In the genomic region with DNA sequence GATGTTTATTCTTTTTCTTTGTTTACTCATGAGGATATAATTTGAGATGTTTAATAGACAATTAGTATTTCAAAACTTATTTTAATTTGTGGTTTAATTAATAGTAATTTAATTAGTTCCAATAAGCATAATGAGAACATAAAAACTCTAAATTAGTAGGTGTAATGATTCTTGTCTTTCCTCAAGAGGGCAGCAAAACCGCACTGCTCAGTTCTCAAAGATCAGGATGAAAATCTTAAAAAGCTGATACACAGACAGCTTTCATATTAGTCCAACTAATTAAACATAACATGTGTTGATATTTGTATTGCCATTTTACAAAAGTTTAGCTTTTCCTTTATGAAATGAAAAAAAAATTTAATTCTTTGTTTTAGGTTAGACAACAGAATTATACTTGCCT, we compare ENCODE assay signal across 7 cellular contexts.
A peak's percentile ranks its signal among the peaks of the same experiment; 100 is the strongest.
DNase-seq lines count a peak whose midpoint lies in the region; ATAC-seq and TF ChIP-seq lines count a peak whose summit lies in the region.

No MANE protein-coding gene starts in this region.

- intact Hi-C loops in dorsolateral prefrontal cortex (cut with DNase I) = no loop called here

- H3K23me2 ChIP-seq in H9 (ENCODE audit: insufficient read length, low read depth, low read length, poor library complexity, severe bottlenecking) = no peaks in the 10 kb centered on the region

- H3K9me3 ChIP-seq in H9 (ENCODE audit: control insufficient read depth, low read depth, low read length) = no peaks in the 10 kb centered on the region

- H3K79me2 ChIP-seq in H9 (ENCODE audit: insufficient read depth, low read length) = no peaks in the 10 kb centered on the region

- H2BK12ac ChIP-seq in H9 (ENCODE audit: insufficient read length, low read depth, low read length) = no peak overlapping the region

- H4K20me1 ChIP-seq in H9 (ENCODE audit: control insufficient read depth, insufficient read depth, insufficient read length) = no peaks in the 10 kb centered on the region

- H3K23ac ChIP-seq in H9 (ENCODE audit: insufficient read length, low read depth, low read length) = no peak overlapping the region

- H3T11ph ChIP-seq in H9 (ENCODE audit: low read length) = no peak overlapping the region

- no peak overlapping the region for H2BK120ac ChIP-seq in H9 (ENCODE audit: low read depth, low read length, poor library complexity, severe bottlenecking)

- no peak overlapping the region for H4K5ac ChIP-seq in H9 (ENCODE audit: insufficient read length, low read depth, low read length)

- H3K79me1 ChIP-seq in H9 (ENCODE audit: insufficient read depth, low read depth, low read length, poor library complexity, severe bottlenecking) = no peaks in the 10 kb centered on the region

- no peak overlapping the region for H3K27ac Mint-ChIP-seq in H9

- H3K27me3 ChIP-seq in H9 (ENCODE audit: insufficient read depth, low read length) (no peaks in the 10 kb centered on the region), dorsolateral prefrontal cortex (no peaks in the 10 kb centered on the region)

- H2BK15ac ChIP-seq in H9 (ENCODE audit: low read depth, low read length) = no peak overlapping the region

- H3K4me3 Mint-ChIP-seq in H9 = no peak overlapping the region

- no peak overlapping the region for H2BK5ac ChIP-seq in H9 (ENCODE audit: insufficient read length, low read length)

- H3K9me3 Mint-ChIP-seq in H9 = peaks cover 7 to 8% of the 10 kb centered on the region in 2 experiments

- no peak overlapping the region for H2BK20ac ChIP-seq in H9 (ENCODE audit: low read depth, low read length, poor library complexity, severe bottlenecking)

- H3K4me2 ChIP-seq in H9 (ENCODE audit: insufficient read depth, insufficient read length, low read length) = no peak overlapping the region

- H4K91ac ChIP-seq in H9 (ENCODE audit: insufficient read length, low read depth, low read length) = no peak overlapping the region

- ATAC-seq in HG03571 (IDR thresholded peaks at IDR 0.05; ENCODE audit: unreplicated experiment) = no peak

- no peak overlapping the region for H3K18ac ChIP-seq in H9 (ENCODE audit: insufficient read length, low read depth, low read length)

- no peak overlapping the region for H3K4me3 ChIP-seq in dorsolateral prefrontal cortex

- no peak overlapping the region for H3K4ac ChIP-seq in H9 (ENCODE audit: low read depth, low read length)

- no peak overlapping the region for H2AFZ ChIP-seq in H9 (ENCODE audit: low read length)

- peaks cover 7 to 17% (median 11%) of the 10 kb centered on the region in 3 experiments for H3K36me3 Mint-ChIP-seq in H9 (ENCODE audit: insufficient read depth in 1 of 3, low read depth in 3 of 3)

- TF ChIP-seq CTCF in H9 (conservative IDR thresholded peaks at IDR 0.05) (peak; percentile 77), dorsolateral prefrontal cortex (IDR thresholded peaks at IDR 0.05 in 54 of 56, conservative IDR thresholded peaks at IDR 0.05 in 2 of 56; ENCODE audit: low read depth in 1 of 56, partially characterized antibody in 56 of 56) (peak in 54 of 56 donors; percentile 27 to 73 (median 56))

- no peaks in the 10 kb centered on the region for H3K4me1 ChIP-seq in H9 (ENCODE audit: insufficient read depth, low read length)

- no peak overlapping the region for H4K8ac ChIP-seq in H9 (replicated peaks; ENCODE audit: insufficient read length, low read depth, low read length)

- H3K9ac ChIP-seq in H9 (ENCODE audit: extremely low read depth, insufficient read length, low read length) = no peak overlapping the region

- no peak overlapping the region for H2AK5ac ChIP-seq in H9 (ENCODE audit: insufficient read length, low read length)

- no peak overlapping the region for H3K14ac ChIP-seq in H9 (ENCODE audit: insufficient read depth, low read length)

- no peak overlapping the region for H3K56ac ChIP-seq in H9 (ENCODE audit: insufficient read length, low read depth, low read length)

- DNase-seq in H9 (no peak), NCI-H524 treated with DMSO at 0.1 percent for 48 hours (lab: John Stamatoyannopoulos, UW) (peak; percentile 37), dorsolateral prefrontal cortex (no peak), renal cortical epithelial cell (ENCODE audit: low read depth) (peak; percentile 26)
- no peak for DNase-seq in activated naive CD4-positive, alpha-beta T cell treated with Interleukin-2 at 50 U/mL for 16 hours
- no peak for DNase-seq in activated CD4-positive, alpha-beta T cell treated with anti-CD3 and anti-CD28 coated beads, Interleukin-2, amount 50 U/mL, for 48 hours

- no CpG with 5 or more reads among the region's 1 CpG for WGBS in H9 (ENCODE audit: extremely low coverage, insufficient read length, low lambda C conversion rate)

- peaks cover 25 to 27% of the 10 kb centered on the region in 2 experiments for H3K4me1 Mint-ChIP-seq in H9

- no peaks in the 10 kb centered on the region for H3K27me3 Mint-ChIP-seq in H9 (ENCODE audit: low read depth)

- no peak overlapping the region for H3K27ac ChIP-seq in H9 (ENCODE audit: insufficient read length, low read depth, low read length)
- no peak overlapping the region for H3K27ac ChIP-seq in dorsolateral prefrontal cortex

Comparison
In these comparisons a context has a peak if more than half of its experiments do, and no peak if none do; other contexts are left out.
1. DNase-seq: peak in NCI-H524 treated with DMSO at 0.1 percent for 48 hours (single experiment) and renal cortical epithelial cell (single experiment); none in H9 (single experiment), dorsolateral prefrontal cortex (0 of 10), activated naive CD4-positive, alpha-beta T cell treated with Interleukin-2 at 50 U/mL for 16 hours (single experiment) and activated CD4-positive, alpha-beta T cell treated with anti-CD3 and anti-CD28 coated beads, Interleukin-2, amount 50 U/mL, for 48 hours (0 of 2).